ENCODE assay signal across 8 cellular contexts in genomic region chr2:176096986-176097819, GRCh38. TPM values are rescaled to one million over a fixed set of nuclear protein-coding genes. Genes with fewer than 3 reads are reported as not detected.
DNase-seq lines count a peak whose midpoint lies in the region; ATAC-seq and TF ChIP-seq lines count a peak whose summit lies in the region.

No MANE protein-coding gene starts in this region.

- peak; percentile 86 for ATAC-seq in GM19452 (IDR thresholded peaks at IDR 0.05; ENCODE audit: unreplicated experiment)

- H3K4me1 ChIP-seq in testis = peaks cover 9% of the 10 kb centered on the region

- intact Hi-C loops in testis (cut with DNase I; ENCODE audit: low total_unique reads) = no loop called here

- no peak for TF ChIP-seq POLR2A in testis (IDR thresholded peaks at IDR 0.05)

- H3K27ac Mint-ChIP-seq in nephron = no peak overlapping the region

- H3K4me3 ChIP-seq in HL-60 (replicated peaks; ENCODE audit: insufficient read depth, low read length) (peak overlapping the region; percentile 50), fibroblast of pulmonary artery (replicated peaks; ENCODE audit: low read depth, low read length) (peak overlapping the region; percentile 34), testis (no peak overlapping the region)

- H3K9me3 ChIP-seq in testis = no peaks in the 10 kb centered on the region

- H3K27me3 ChIP-seq in HL-60 (ENCODE audit: insufficient read depth, poor library complexity, severe bottlenecking) (peaks cover 76% of the 10 kb centered on the region), testis (peaks cover 11% of the 10 kb centered on the region)

- H3K27ac ChIP-seq in HL-60 (replicated peaks) = no peak overlapping the region
- H3K27ac ChIP-seq in testis = no peak overlapping the region

- 6 to 9% methylated on average over 34 to 45 of the region's 45 CpGs for WGBS in testis, 2 donors

- peaks cover 96% of the 10 kb centered on the region for H3K27me3 Mint-ChIP-seq in nephron (ENCODE audit: low read depth)

- H3K36me3 ChIP-seq in testis (ENCODE audit: low read depth, missing control alignments) = no peaks in the 10 kb centered on the region

- DNase-seq in Caki2 (ENCODE audit: low read depth) = peak; percentile 78
- DNase-seq in HL-60 (ENCODE audit: low read depth in 1 of 2, low spot score in 1 of 2) = peak in 1 of 2 experiments; percentile 72
- peak; percentile 66 for DNase-seq in NOMO-1 treated with DMSO at 0.1 percent for 48 hours (lab: John Stamatoyannopoulos, UW; ENCODE audit: unreplicated experiment)
- peak; percentile 48 for DNase-seq in activated T-cell treated with anti-CD3 and anti-CD28 coated beads for 48 hours (ENCODE audit: low read depth)
- DNase-seq in fibroblast of pulmonary artery (ENCODE audit: low read depth) = peak; percentile 63
- peak; percentile 69 for DNase-seq in testis

- H3K4me3 Mint-ChIP-seq in nephron = peak overlapping the region; percentile 48 to 77 (median 60)

- TF ChIP-seq CTCF in HL-60 (IDR thresholded peaks at IDR 0.05; ENCODE audit: insufficient read depth, low read length) (peak; percentile 92), fibroblast of pulmonary artery (IDR thresholded peaks at IDR 0.05; ENCODE audit: low read length, missing control alignments) (peak; percentile 82), nephron (IDR thresholded peaks at IDR 0.05; ENCODE audit: unreplicated experiment in 3 of 3) (peak; percentile 76 to 82 (median 78)), testis (IDR thresholded peaks at IDR 0.05) (peak in 2 of 3 experiments; percentile 48 to 62)

- no peaks in the 10 kb centered on the region for H3K36me3 Mint-ChIP-seq in nephron (ENCODE audit: low read depth)

- in situ Hi-C loops in Caki2 (cut with HindIII; ENCODE audit: low pct_unique_long_range_greater_than_20kb, low sequenced_read_pairs) = no loop called here

- H3K4me1 Mint-ChIP-seq in nephron = peaks cover 24% of the 10 kb centered on the region

- H3K9me3 Mint-ChIP-seq in nephron = no peaks in the 10 kb centered on the region

RNA-seq across cellular contexts. Expression of gene HOXD12, which starts 2.4 kb away (rescaled TPM):
- total RNA-seq in Caki2 (2014; rRNA removed; shearing (Covaris generic); ENCODE audit: low replicate concordance) = not detected in 2 replicates
- not detected for total RNA-seq in testis
- not detected for polyA plus RNA-seq in testis (ENCODE audit: insufficient read depth, low read depth, low replicate concordance)

RNA-seq across cellular contexts. Expression of gene HOXD13, which starts 4.7 kb away (rescaled TPM):
- not detected in 2 replicates for total RNA-seq in Caki2 (2014; rRNA removed; shearing (Covaris generic); ENCODE audit: low replicate concordance)
- total RNA-seq in testis = under 1 TPM in 1 of 2 donors, not detected in 1; 0.31 TPM
- polyA plus RNA-seq in testis (ENCODE audit: insufficient read depth, low read depth, low replicate concordance) = 0.36 TPM

RNA-seq across cellular contexts. Expression of gene HOXD11, which starts 9.9 kb away (rescaled TPM):
- 3.7 TPM in 1 of 2 replicates, not detected in the other for total RNA-seq in Caki2 (2014; rRNA removed; shearing (Covaris generic); ENCODE audit: low replicate concordance)
- total RNA-seq in testis = 1 to 10 TPM in 1 of 2 donors, under 1 TPM in 1; 0.62 to 1.7 TPM
- polyA plus RNA-seq in testis (ENCODE audit: insufficient read depth, low read depth, low replicate concordance) = 0.29 TPM

RNA-seq across cellular contexts. Expression of gene EVX2, which starts 13.4 kb away (rescaled TPM):
- total RNA-seq in Caki2 (2014; rRNA removed; shearing (Covaris generic); ENCODE audit: low replicate concordance) = not detected in 2 replicates
- 1 to 10 TPM; 1.5 to 3.1 TPM for total RNA-seq in testis
- polyA plus RNA-seq in testis (ENCODE audit: insufficient read depth, low read depth, low replicate concordance) = 2.3 TPM

RNA-seq across cellular contexts. Expression of gene HOXD10, which starts 19.4 kb away (rescaled TPM):
- 4.3 and 8.8 TPM in 2 replicates for total RNA-seq in Caki2 (2014; rRNA removed; shearing (Covaris generic); ENCODE audit: low replicate concordance)
- total RNA-seq in testis = 1 to 10 TPM; 2.7 to 3.3 TPM
- polyA plus RNA-seq in testis (ENCODE audit: insufficient read depth, low read depth, low replicate concordance) = 0.92 TPM

Comparison
In these comparisons a context has a peak if more than half of its experiments do, and no peak if none do; other contexts are left out.
1. H3K4me3 ChIP-seq: peak in HL-60 (single experiment) and fibroblast of pulmonary artery (single experiment); none in testis (0 of 2).
2. Peak in every context shown above with its lines, with median percentiles within 50 percentile points of each other: CTCF ChIP-seq.